ENCODE assay signal across 2 cellular contexts in the genomic region with DNA sequence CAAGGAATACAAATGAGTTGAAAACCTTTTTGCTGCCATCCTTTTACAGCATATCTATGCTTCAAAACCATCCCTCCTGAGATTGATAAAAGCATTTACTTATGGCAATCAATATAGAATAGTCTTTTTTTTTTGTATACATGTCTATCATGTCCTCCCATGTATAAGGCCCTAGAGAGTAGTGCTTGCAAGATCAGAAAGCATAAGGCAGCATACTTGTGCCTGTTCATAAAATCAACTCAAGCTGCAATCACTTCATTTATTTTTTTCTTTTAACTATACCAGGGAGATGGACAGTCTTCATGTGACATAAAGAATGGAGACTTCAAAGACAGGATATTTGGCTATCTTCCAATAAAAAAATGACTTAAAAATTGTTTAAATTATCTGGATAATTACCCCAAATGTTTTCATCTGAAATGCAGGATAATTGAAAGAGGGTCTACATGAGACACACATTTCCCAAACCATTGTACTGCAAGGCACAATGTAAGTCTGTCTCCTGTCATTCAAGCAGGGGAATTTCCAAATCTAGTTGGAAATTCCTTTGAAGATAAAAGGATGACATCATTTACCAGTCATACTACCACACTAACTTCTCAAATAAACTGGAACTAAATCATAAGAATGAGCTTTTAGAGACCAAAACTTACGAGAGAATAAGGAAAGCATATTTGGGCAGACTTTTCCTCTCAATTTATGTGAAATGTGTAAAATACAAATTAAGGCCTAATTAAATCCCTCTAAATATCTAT.
A peak's percentile ranks its signal among the peaks of the same experiment; 100 is the strongest.
TF ChIP-seq lines count a peak whose summit lies in the region.

No MANE protein-coding gene starts in this region.

TF ChIP-seq in SK-N-SH treated with all-trans-retinoic acid at 6 μM for 48 hours, 23 proteins besides CTCF, POLR2A, EP300 and RAD21 (continued from another document):
- TF ChIP-seq, protein P1, sequence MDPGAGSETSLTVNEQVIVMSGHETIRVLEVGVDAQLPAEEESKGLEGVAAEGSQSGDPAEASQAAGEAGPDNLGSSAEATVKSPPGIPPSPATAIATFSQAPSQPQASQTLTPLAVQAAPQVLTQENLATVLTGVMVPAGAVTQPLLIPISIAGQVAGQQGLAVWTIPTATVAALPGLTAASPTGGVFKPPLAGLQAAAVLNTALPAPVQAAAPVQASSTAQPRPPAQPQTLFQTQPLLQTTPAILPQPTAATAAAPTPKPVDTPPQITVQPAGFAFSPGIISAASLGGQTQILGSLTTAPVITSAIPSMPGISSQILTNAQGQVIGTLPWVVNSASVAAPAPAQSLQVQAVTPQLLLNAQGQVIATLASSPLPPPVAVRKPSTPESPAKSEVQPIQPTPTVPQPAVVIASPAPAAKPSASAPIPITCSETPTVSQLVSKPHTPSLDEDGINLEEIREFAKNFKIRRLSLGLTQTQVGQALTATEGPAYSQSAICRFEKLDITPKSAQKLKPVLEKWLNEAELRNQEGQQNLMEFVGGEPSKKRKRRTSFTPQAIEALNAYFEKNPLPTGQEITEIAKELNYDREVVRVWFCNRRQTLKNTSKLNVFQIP (CRISPR knock-in tag; IDR thresholded peaks at IDR 0.05; ENCODE audit: borderline replicate concordance, low read depth), result no peak
- peak; percentile 51; the same call in 1 of the 2 replicates for TF ChIP-seq ZFP30 (CRISPR knock-in tag; IDR thresholded peaks at IDR 0.05)
- TF ChIP-seq BACH2 (CRISPR knock-in tag; IDR thresholded peaks at IDR 0.05; ENCODE audit: borderline replicate concordance), result no peak
- TF ChIP-seq ZC3H10 (CRISPR knock-in tag; IDR thresholded peaks at IDR 0.05), result no peak
- TF ChIP-seq ZNF8 (CRISPR knock-in tag; IDR thresholded peaks at IDR 0.05), result no peak
- TF ChIP-seq ARNTL (CRISPR knock-in tag; IDR thresholded peaks at IDR 0.05; ENCODE audit: borderline replicate concordance, low read depth), result no peak
- TF ChIP-seq, protein P2, sequence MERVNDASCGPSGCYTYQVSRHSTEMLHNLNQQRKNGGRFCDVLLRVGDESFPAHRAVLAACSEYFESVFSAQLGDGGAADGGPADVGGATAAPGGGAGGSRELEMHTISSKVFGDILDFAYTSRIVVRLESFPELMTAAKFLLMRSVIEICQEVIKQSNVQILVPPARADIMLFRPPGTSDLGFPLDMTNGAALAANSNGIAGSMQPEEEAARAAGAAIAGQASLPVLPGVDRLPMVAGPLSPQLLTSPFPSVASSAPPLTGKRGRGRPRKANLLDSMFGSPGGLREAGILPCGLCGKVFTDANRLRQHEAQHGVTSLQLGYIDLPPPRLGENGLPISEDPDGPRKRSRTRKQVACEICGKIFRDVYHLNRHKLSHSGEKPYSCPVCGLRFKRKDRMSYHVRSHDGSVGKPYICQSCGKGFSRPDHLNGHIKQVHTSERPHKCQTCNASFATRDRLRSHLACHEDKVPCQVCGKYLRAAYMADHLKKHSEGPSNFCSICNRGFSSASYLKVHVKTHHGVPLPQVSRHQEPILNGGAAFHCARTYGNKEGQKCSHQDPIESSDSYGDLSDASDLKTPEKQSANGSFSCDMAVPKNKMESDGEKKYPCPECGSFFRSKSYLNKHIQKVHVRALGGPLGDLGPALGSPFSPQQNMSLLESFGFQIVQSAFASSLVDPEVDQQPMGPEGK (CRISPR knock-in tag; IDR thresholded peaks at IDR 0.05; ENCODE audit: borderline replicate concordance), result no peak
- TF ChIP-seq, protein P3, sequence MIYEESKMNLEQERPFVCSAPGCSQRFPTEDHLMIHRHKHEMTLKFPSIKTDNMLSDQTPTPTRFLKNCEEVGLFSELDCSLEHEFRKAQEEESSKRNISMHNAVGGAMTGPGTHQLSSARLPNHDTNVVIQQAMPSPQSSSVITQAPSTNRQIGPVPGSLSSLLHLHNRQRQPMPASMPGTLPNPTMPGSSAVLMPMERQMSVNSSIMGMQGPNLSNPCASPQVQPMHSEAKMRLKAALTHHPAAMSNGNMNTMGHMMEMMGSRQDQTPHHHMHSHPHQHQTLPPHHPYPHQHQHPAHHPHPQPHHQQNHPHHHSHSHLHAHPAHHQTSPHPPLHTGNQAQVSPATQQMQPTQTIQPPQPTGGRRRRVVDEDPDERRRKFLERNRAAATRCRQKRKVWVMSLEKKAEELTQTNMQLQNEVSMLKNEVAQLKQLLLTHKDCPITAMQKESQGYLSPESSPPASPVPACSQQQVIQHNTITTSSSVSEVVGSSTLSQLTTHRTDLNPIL (CRISPR knock-in tag; IDR thresholded peaks at IDR 0.05; ENCODE audit: low read depth), result peak; percentile 98
- no peak for TF ChIP-seq ZNF565 (CRISPR knock-in tag; conservative IDR thresholded peaks at IDR 0.05; ENCODE audit: low read depth)
- no peak for TF ChIP-seq TOX (CRISPR knock-in tag; IDR thresholded peaks at IDR 0.05; ENCODE audit: borderline replicate concordance)
- no peak for TF ChIP-seq OSR1 (CRISPR knock-in tag; IDR thresholded peaks at IDR 0.05)
- TF ChIP-seq, protein P4, sequence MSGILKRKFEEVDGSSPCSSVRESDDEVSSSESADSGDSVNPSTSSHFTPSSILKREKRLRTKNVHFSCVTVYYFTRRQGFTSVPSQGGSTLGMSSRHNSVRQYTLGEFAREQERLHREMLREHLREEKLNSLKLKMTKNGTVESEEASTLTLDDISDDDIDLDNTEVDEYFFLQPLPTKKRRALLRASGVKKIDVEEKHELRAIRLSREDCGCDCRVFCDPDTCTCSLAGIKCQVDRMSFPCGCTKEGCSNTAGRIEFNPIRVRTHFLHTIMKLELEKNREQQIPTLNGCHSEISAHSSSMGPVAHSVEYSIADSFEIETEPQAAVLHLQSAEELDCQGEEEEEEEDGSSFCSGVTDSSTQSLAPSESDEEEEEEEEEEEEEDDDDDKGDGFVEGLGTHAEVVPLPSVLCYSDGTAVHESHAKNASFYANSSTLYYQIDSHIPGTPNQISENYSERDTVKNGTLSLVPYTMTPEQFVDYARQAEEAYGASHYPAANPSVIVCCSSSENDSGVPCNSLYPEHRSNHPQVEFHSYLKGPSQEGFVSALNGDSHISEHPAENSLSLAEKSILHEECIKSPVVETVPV (CRISPR knock-in tag; IDR thresholded peaks at IDR 0.05), result no peak; the same call in 1 of the 2 replicates
- no peak for TF ChIP-seq ZNF70 (CRISPR knock-in tag; IDR thresholded peaks at IDR 0.05)
- TF ChIP-seq, protein P5, sequence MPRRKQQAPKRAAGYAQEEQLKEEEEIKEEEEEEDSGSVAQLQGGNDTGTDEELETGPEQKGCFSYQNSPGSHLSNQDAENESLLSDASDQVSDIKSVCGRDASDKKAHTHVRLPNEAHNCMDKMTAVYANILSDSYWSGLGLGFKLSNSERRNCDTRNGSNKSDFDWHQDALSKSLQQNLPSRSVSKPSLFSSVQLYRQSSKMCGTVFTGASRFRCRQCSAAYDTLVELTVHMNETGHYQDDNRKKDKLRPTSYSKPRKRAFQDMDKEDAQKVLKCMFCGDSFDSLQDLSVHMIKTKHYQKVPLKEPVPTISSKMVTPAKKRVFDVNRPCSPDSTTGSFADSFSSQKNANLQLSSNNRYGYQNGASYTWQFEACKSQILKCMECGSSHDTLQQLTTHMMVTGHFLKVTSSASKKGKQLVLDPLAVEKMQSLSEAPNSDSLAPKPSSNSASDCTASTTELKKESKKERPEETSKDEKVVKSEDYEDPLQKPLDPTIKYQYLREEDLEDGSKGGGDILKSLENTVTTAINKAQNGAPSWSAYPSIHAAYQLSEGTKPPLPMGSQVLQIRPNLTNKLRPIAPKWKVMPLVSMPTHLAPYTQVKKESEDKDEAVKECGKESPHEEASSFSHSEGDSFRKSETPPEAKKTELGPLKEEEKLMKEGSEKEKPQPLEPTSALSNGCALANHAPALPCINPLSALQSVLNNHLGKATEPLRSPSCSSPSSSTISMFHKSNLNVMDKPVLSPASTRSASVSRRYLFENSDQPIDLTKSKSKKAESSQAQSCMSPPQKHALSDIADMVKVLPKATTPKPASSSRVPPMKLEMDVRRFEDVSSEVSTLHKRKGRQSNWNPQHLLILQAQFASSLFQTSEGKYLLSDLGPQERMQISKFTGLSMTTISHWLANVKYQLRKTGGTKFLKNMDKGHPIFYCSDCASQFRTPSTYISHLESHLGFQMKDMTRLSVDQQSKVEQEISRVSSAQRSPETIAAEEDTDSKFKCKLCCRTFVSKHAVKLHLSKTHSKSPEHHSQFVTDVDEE (CRISPR knock-in tag; IDR thresholded peaks at IDR 0.05), result peak; percentile 69; the same call in 1 of the 2 replicates
- peak; percentile 76 for TF ChIP-seq ISL1 (CRISPR knock-in tag; IDR thresholded peaks at IDR 0.05)

TF ChIP-seq in GM23338, 12 proteins besides CTCF, POLR2A, EP300 and RAD21 (continued from another document):
- TF ChIP-seq, protein P6, sequence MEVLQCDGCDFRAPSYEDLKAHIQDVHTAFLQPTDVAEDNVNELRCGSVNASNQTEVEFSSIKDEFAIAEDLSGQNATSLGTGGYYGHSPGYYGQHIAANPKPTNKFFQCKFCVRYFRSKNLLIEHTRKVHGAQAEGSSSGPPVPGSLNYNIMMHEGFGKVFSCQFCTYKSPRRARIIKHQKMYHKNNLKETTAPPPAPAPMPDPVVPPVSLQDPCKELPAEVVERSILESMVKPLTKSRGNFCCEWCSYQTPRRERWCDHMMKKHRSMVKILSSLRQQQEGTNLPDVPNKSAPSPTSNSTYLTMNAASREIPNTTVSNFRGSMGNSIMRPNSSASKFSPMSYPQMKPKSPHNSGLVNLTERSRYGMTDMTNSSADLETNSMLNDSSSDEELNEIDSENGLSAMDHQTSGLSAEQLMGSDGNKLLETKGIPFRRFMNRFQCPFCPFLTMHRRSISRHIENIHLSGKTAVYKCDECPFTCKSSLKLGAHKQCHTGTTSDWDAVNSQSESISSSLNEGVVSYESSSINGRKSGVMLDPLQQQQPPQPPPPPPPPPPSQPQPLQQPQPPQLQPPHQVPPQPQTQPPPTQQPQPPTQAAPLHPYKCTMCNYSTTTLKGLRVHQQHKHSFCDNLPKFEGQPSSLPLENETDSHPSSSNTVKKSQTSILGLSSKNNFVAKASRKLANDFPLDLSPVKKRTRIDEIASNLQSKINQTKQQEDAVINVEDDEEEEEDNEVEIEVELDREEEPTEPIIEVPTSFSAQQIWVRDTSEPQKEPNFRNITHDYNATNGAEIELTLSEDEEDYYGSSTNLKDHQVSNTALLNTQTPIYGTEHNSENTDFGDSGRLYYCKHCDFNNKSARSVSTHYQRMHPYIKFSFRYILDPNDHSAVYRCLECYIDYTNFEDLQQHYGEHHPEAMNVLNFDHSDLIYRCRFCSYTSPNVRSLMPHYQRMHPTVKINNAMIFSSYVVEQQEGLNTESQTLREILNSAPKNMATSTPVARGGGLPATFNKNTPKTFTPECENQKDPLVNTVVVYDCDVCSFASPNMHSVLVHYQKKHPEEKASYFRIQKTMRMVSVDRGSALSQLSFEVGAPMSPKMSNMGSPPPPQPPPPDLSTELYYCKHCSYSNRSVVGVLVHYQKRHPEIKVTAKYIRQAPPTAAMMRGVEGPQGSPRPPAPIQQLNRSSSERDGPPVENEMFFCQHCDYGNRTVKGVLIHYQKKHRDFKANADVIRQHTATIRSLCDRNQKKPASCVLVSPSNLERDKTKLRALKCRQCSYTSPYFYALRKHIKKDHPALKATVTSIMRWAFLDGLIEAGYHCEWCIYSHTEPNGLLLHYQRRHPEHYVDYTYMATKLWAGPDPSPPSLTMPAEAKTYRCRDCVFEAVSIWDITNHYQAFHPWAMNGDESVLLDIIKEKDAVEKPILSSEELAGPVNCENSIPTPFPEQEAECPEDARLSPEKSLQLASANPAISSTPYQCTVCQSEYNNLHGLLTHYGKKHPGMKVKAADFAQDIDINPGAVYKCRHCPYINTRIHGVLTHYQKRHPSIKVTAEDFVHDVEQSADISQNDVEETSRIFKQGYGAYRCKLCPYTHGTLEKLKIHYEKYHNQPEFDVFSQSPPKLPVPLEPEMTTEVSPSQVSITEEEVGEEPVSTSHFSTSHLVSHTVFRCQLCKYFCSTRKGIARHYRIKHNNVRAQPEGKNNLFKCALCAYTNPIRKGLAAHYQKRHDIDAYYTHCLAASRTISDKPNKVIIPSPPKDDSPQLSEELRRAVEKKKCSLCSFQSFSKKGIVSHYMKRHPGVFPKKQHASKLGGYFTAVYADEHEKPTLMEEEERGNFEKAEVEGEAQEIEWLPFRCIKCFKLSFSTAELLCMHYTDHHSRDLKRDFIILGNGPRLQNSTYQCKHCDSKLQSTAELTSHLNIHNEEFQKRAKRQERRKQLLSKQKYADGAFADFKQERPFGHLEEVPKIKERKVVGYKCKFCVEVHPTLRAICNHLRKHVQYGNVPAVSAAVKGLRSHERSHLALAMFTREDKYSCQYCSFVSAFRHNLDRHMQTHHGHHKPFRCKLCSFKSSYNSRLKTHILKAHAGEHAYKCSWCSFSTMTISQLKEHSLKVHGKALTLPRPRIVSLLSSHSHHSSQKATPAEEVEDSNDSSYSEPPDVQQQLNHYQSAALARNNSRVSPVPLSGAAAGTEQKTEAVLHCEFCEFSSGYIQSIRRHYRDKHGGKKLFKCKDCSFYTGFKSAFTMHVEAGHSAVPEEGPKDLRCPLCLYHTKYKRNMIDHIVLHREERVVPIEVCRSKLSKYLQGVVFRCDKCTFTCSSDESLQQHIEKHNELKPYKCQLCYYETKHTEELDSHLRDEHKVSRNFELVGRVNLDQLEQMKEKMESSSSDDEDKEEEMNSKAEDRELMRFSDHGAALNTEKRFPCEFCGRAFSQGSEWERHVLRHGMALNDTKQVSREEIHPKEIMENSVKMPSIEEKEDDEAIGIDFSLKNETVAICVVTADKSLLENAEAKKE (CRISPR knock-in tag; IDR thresholded peaks at IDR 0.05), result no peak
- TF ChIP-seq STAT1 (IDR thresholded peaks at IDR 0.05; ENCODE audit: unreplicated experiment) (no peak), CREB1 (CRISPR knock-in tag; IDR thresholded peaks at IDR 0.05; ENCODE audit: low read depth) (no peak), ZNF114 (CRISPR knock-in tag; IDR thresholded peaks at IDR 0.05) (no peak), POLR2AphosphoS5 (IDR thresholded peaks at IDR 0.05; ENCODE audit: low read depth) (no peak), EZH2 (IDR thresholded peaks at IDR 0.05; ENCODE audit: low read depth, unreplicated experiment) (no peak)
- TF ChIP-seq, protein P7, sequence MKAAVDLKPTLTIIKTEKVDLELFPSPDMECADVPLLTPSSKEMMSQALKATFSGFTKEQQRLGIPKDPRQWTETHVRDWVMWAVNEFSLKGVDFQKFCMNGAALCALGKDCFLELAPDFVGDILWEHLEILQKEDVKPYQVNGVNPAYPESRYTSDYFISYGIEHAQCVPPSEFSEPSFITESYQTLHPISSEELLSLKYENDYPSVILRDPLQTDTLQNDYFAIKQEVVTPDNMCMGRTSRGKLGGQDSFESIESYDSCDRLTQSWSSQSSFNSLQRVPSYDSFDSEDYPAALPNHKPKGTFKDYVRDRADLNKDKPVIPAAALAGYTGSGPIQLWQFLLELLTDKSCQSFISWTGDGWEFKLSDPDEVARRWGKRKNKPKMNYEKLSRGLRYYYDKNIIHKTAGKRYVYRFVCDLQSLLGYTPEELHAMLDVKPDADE (IDR thresholded peaks at IDR 0.05), result no peak
